8 cellular contexts compared by ENCODE assay signal in the genomic region with DNA sequence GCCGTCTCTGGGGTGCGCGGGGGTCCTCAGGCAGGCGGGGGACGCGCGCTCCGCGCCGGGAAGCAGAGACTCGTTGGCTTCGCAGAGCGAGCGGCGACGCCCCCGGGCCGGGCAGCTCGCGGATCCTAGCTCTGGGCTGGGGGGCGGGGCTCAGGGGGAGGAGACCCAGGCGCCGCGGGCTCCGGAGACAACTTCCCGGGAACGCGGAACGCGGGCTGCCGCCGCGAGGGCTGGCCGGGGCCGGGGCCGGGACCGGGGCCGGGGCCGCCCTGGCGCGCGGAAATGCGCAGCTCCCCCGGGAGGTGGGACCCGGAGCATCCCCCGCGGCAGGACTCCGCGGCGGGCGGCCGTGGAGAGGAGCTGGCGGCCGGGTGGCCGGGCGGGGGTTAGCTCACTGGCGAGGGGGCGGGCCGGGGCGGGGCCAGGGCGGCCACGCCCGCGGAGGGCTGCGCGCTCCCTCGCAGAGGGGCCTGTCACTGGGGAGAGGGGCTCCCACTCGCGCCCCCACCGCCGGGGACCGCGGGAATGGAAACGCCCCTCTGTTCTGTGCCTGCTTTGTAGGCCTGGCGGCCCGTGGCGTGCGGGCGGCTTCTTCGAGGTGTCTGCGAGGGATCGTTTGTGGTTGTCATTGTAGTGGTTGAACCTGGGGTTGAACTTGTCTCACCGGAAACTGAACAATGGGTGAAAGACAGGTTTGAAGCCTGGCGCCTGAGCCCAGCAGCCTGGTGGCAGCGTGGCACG. TPM values are rescaled to one million over a fixed set of nuclear protein-coding genes. Genes with fewer than 3 reads are reported as not detected.
DNase-seq lines count a peak whose midpoint lies in the region; ATAC-seq, FAIRE-seq and TF ChIP-seq lines count a peak whose summit lies in the region.

A gene (minus strand): TSS at position 98 of the 741 bp plus-strand sequence.

- H3K4me1 ChIP-seq in neuron (ENCODE audit: insufficient read depth, low read length) = no peaks in the 10 kb centered on the region
- H3K4me1 ChIP-seq in aorta (ENCODE audit: control insufficient read depth in 1 of 2, insufficient read depth in 2 of 2, low read length in 2 of 2) = no peaks in the 10 kb centered on the region

- H3K9me3 ChIP-seq in neuron (ENCODE audit: low read length) (no peaks in the 10 kb centered on the region), aorta (ENCODE audit: control insufficient read depth, low read length) (no peaks in the 10 kb centered on the region)

- WGBS in aorta, 2 donors = 1% methylated on average over 58 to 86 of the region's 86 CpGs

- intact Hi-C loops in aorta (cut with DNase I) = no loop called here

- no peak for TF ChIP-seq CTCF in GM12875 (IDR thresholded peaks at IDR 0.05; ENCODE audit: borderline replicate concordance, insufficient read depth, low read depth, low read length)
- TF ChIP-seq CTCF in foreskin fibroblast (IDR thresholded peaks at IDR 0.05; ENCODE audit: low read depth, low read length) = no peak

- peak; percentile 60 for DNase-seq in activated T-cell treated with anti-CD3 and anti-CD28 coated beads, Interleukin-2, amount 50 U/mL, for 1 hour
- DNase-seq in foreskin fibroblast = peak in 1 of 2 donors; percentile 31
- peak; percentile 83 to 86 for DNase-seq in aorta
- no peak for DNase-seq in RCC 7860 (ENCODE audit: low spot score)
- DNase-seq in NCI-H2107 treated with DMSO at 0.1 percent for 48 hours (lab: John Stamatoyannopoulos, UW; ENCODE audit: unreplicated experiment) = no peak

- no peak for FAIRE-seq in RCC 7860 (lab: Jason Lieb, UNC)

- no peak within 1 kb of the TSS for H2AFZ ChIP-seq in neuron (ENCODE audit: low read depth, low read length)

- H3K36me3 ChIP-seq in neuron (ENCODE audit: insufficient read depth, low read length) (no peaks in the 10 kb centered on the region), aorta (ENCODE audit: control insufficient read depth in 1 of 2, insufficient read depth in 2 of 2, low read length in 1 of 2) (no peaks in the 10 kb centered on the region)

- peaks cover 41% of the 10 kb centered on the region for H3K27me3 ChIP-seq in neuron (ENCODE audit: insufficient read depth, low read length)
- no peaks in the 10 kb centered on the region for H3K27me3 ChIP-seq in aorta (ENCODE audit: control insufficient read depth in 1 of 2, insufficient read depth in 2 of 2, low read length in 1 of 2)

- ATAC-seq in HG03139 (IDR thresholded peaks at IDR 0.05; ENCODE audit: unreplicated experiment) = peak; percentile 53
- peak; percentile 68 for ATAC-seq in aorta (ENCODE audit: low FRiP score)

- H3K4me3 ChIP-seq in GM12875 (ENCODE audit: low read depth, low read length) (peak within 1 kb of the TSS; percentile 37), foreskin fibroblast (ENCODE audit: low read depth in 1 of 2, low read length in 2 of 2) (peak within 1 kb of the TSS; percentile 56 to 61), neuron (ENCODE audit: low read length) (peak within 1 kb of the TSS; percentile 21), aorta (ENCODE audit: low read length in 2 of 2) (peak within 1 kb of the TSS; percentile 37 to 67)

- H3K27ac ChIP-seq in aorta (ENCODE audit: low read depth in 1 of 2, low read length in 2 of 2) = no peak within 1 kb of the TSS

RNA-seq across cellular contexts. Expression of the gene that starts here (rescaled TPM):
- 100 to 1,000 TPM in 1 of 2 donors, 10 to 100 TPM in 1; 56.8 to 136 TPM for total RNA-seq in aorta
- 1 to 10 TPM; 1.2 to 7.8 TPM for polyA plus RNA-seq in aorta

Comparison
In these comparisons a context has a peak if more than half of its experiments do, and no peak if none do; other contexts are left out.
1. DNase-seq: peak in activated T-cell treated with anti-CD3 and anti-CD28 coated beads, Interleukin-2, amount 50 U/mL, for 1 hour (single experiment) and aorta (2 of 2); none in RCC 7860 (single experiment) and NCI-H2107 treated with DMSO at 0.1 percent for 48 hours (single experiment).
2. Peak in every context shown above with its lines, with median percentiles within 50 percentile points of each other: H3K4me3 ChIP-seq.